14 cellular contexts compared by ENCODE assay signal in the genomic region with DNA sequence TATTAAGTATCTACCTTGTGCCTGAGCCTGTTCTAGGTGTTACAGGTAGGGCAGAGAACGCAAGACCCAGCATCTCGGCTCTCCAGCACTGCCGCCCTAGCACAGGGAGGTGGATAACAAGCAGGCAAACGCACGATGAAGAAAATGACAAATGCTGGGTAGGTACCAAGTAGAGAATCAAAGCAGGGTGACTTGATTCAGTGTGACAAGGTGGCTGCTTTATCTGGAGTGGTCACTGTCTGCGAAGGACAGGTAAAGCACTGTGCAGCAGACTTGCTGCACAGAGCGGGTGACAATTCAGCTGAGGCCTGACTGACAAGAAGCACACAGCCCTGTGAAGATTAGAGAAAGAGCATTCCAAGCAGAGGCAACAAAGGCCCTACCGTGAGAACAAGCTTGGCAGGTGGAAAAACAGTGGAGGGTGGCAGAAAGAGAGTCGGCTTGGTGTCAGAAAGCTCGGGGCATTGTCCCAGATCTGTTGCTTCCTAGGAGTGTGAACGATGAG. TPM values are rescaled to one million over a fixed set of nuclear protein-coding genes. Genes with fewer than 3 reads are reported as not detected.
DNase-seq lines count a peak whose midpoint lies in the region; ATAC-seq and TF ChIP-seq lines count a peak whose summit lies in the region.
"Had no signal": no experiment of that assay in that cellular context is flagged by ENCODE, and none has a peak within 500 bp of the region (broad histone marks: within the 10 kb centered on the region; RNA-seq: fewer than 3 reads in every experiment).

No MANE protein-coding gene starts in this region.

- H3K27me3 ChIP-seq in endodermal cell (ENCODE audit: control insufficient read depth, insufficient read depth, low read length, poor library complexity, severe bottlenecking), result no peaks in the 10 kb centered on the region
- H3K27me3 ChIP-seq: esophagus muscularis mucosa had no signal

- DNase-seq in activated T-cell treated with anti-CD3 and anti-CD28 coated beads, Interleukin-2, amount 50 U/mL, for 1 hour, result peak; percentile 65
- DNase-seq in activated T-cell treated with anti-CD3 and anti-CD28 coated beads for 4 hours, result no peak
- peak; percentile 52 for DNase-seq in activated CD8-positive, alpha-beta T cell treated with anti-CD3 and anti-CD28 coated beads for 36 hours
- DNase-seq in endodermal cell, result peak; percentile 57
- no peak for DNase-seq in stimulated activated naive CD8-positive, alpha-beta T cell treated with anti-CD3 and anti-CD28 coated beads, Interleukin-15, amount 100 ng/mL, for 72 hours
- no peak for DNase-seq in posterior vena cava (ENCODE audit: low spot score)
- DNase-seq: NCI-H187 treated with DMSO at 0.1 percent for 48 hours, NCI-H774, retina had no signal

- 84 to 88% methylated on average over 8 to 11 of the region's 11 CpGs for WGBS in endodermal cell (ENCODE audit: insufficient coverage in 1 of 2, insufficient read length in 1 of 2), 2 experiments

- peak; percentile 11 for ATAC-seq in activated CD8-positive, alpha-beta T cell treated with anti-CD3 and anti-CD28 coated beads for 36 hours
- ATAC-seq in stimulated activated naive CD8-positive, alpha-beta T cell treated with anti-CD3 and anti-CD28 coated beads, Interleukin-15, amount 100 ng/mL, for 72 hours, result peak; percentile 8
- ATAC-seq in GM19023 (IDR thresholded peaks at IDR 0.05; ENCODE audit: unreplicated experiment), result no peak
- ATAC-seq in HG03354 (IDR thresholded peaks at IDR 0.05; ENCODE audit: poor library complexity, severe bottlenecking, unreplicated experiment), result no peak
- ATAC-seq: A549 had no signal

- peaks cover 73% of the 10 kb centered on the region for H3K36me3 Mint-ChIP-seq in activated CD8-positive, alpha-beta T cell treated with anti-CD3 and anti-CD28 coated beads for 36 hours (ENCODE audit: low read depth)
- H3K36me3 Mint-ChIP-seq in endodermal cell (ENCODE audit: low read depth), result no peaks in the 10 kb centered on the region

- no peak overlapping the region for H3K27ac ChIP-seq in endodermal cell (ENCODE audit: low read depth, low read length)
- H3K27ac ChIP-seq: A549, thoracic aorta had no signal

- H3K27ac Mint-ChIP-seq in activated CD8-positive, alpha-beta T cell treated with anti-CD3 and anti-CD28 coated beads for 36 hours, result peak overlapping the region; percentile 99
- peak overlapping the region; percentile 20 for H3K27ac Mint-ChIP-seq in endodermal cell
- H3K27ac Mint-ChIP-seq in stimulated activated naive CD8-positive, alpha-beta T cell treated with anti-CD3 and anti-CD28 coated beads, Interleukin-15, amount 100 ng/mL, for 72 hours, result peak overlapping the region; percentile 95 to 96

- CTCF ChIA-PET in activated CD8-positive, alpha-beta T cell treated with anti-CD3 and anti-CD28 coated beads for 36 hours (lab: Charles Lee), result interaction anchor here (2.7 to 5.0 kb wide), 3 partner anchors 9 to 13 kb away, joined by 14 to 32 read pairs (median 20); a partner anchor contains a TSS

- H3K27me3 Mint-ChIP-seq in activated CD8-positive, alpha-beta T cell treated with anti-CD3 and anti-CD28 coated beads for 36 hours, result no peaks in the 10 kb centered on the region
- no peaks in the 10 kb centered on the region for H3K27me3 Mint-ChIP-seq in endodermal cell (ENCODE audit: insufficient read depth)
- H3K27me3 Mint-ChIP-seq in stimulated activated naive CD8-positive, alpha-beta T cell treated with anti-CD3 and anti-CD28 coated beads, Interleukin-15, amount 100 ng/mL, for 72 hours, result no peaks in the 10 kb centered on the region

- H3K9me3 Mint-ChIP-seq in activated CD8-positive, alpha-beta T cell treated with anti-CD3 and anti-CD28 coated beads for 36 hours, result no peaks in the 10 kb centered on the region
- no peaks in the 10 kb centered on the region for H3K9me3 Mint-ChIP-seq in endodermal cell
- H3K9me3 Mint-ChIP-seq in stimulated activated naive CD8-positive, alpha-beta T cell treated with anti-CD3 and anti-CD28 coated beads, Interleukin-15, amount 100 ng/mL, for 72 hours, result no peaks in the 10 kb centered on the region

- H3K36me3 ChIP-seq in endodermal cell (ENCODE audit: control insufficient read depth, insufficient read depth, low read length), result no peaks in the 10 kb centered on the region
- H3K36me3 ChIP-seq: esophagus muscularis mucosa, thoracic aorta had no signal

- intact Hi-C loops in activated CD8-positive, alpha-beta T cell treated with anti-CD3 and anti-CD28 coated beads for 36 hours (cut with micrococcal nuclease), result no loop called here
- intact Hi-C loops in posterior vena cava (cut with DNase I), result no loop called here

- peaks cover 86% of the 10 kb centered on the region for H3K4me1 Mint-ChIP-seq in activated CD8-positive, alpha-beta T cell treated with anti-CD3 and anti-CD28 coated beads for 36 hours (ENCODE audit: low read depth)
- H3K4me1 Mint-ChIP-seq in endodermal cell, result peaks cover 17% of the 10 kb centered on the region
- peaks cover 89% of the 10 kb centered on the region for H3K4me1 Mint-ChIP-seq in stimulated activated naive CD8-positive, alpha-beta T cell treated with anti-CD3 and anti-CD28 coated beads, Interleukin-15, amount 100 ng/mL, for 72 hours

- no peak overlapping the region for H3K9ac ChIP-seq in endodermal cell (ENCODE audit: extremely low read depth, low read length, poor library complexity, severe bottlenecking)

- H3K4me1 ChIP-seq in endodermal cell (ENCODE audit: control insufficient read depth, insufficient read depth, low read length), result no peaks in the 10 kb centered on the region

- H3K4me3 ChIP-seq in endodermal cell (ENCODE audit: low read length), result no peak overlapping the region
- H3K4me3 ChIP-seq: A549, esophagus muscularis mucosa, thoracic aorta had no signal

- H3K9me3 ChIP-seq in endodermal cell (ENCODE audit: control insufficient read depth, low read length), result no peaks in the 10 kb centered on the region
- H3K9me3 ChIP-seq: A549, esophagus muscularis mucosa, thoracic aorta had no signal

- POLR2A ChIA-PET in activated CD8-positive, alpha-beta T cell treated with anti-CD3 and anti-CD28 coated beads for 36 hours (lab: Charles Lee), result interaction anchor here (0.6 to 7.6 kb wide), 22 partner anchors 9 to 365 kb away, joined by 3 to 116 read pairs (median 4); a partner anchor contains a TSS

- no peak for TF ChIP-seq CTCF in activated CD8-positive, alpha-beta T cell treated with anti-CD3 and anti-CD28 coated beads for 36 hours (IDR thresholded peaks at IDR 0.05)
- no peak for TF ChIP-seq CTCF in endodermal cell (conservative IDR thresholded peaks at IDR 0.05)

- H3K4me3 Mint-ChIP-seq in activated CD8-positive, alpha-beta T cell treated with anti-CD3 and anti-CD28 coated beads for 36 hours, result peak overlapping the region; percentile 79
- no peak overlapping the region for H3K4me3 Mint-ChIP-seq in endodermal cell
- peak overlapping the region; percentile 82 to 88 for H3K4me3 Mint-ChIP-seq in stimulated activated naive CD8-positive, alpha-beta T cell treated with anti-CD3 and anti-CD28 coated beads, Interleukin-15, amount 100 ng/mL, for 72 hours

RNA-seq across cellular contexts. Expression of a gene that starts 12.9 kb away (rescaled TPM):
- total RNA-seq in activated CD8-positive, alpha-beta T cell treated with anti-CD3 and anti-CD28 coated beads for 36 hours, result 100 to 1,000 TPM; 193 to 194 TPM
- total RNA-seq in endodermal cell, result 1 to 10 TPM; 7.2 to 8.6 TPM
- polyA plus RNA-seq in endodermal cell (2013, experiment 1 of 2), result 1.2 TPM
- polyA plus RNA-seq in endodermal cell (2013, experiment 2 of 2), result 1.4 TPM
- 10 to 100 TPM; 37.3 to 37.5 TPM for total RNA-seq in posterior vena cava

RNA-seq across cellular contexts. Expression of a gene that starts 53.1 kb away (rescaled TPM):
- 1 to 10 TPM; 1.7 to 1.8 TPM for total RNA-seq in activated CD8-positive, alpha-beta T cell treated with anti-CD3 and anti-CD28 coated beads for 36 hours
- 10 to 100 TPM; 10.1 to 11.4 TPM for total RNA-seq in endodermal cell
- 0.64 TPM for polyA plus RNA-seq in endodermal cell (2013, experiment 1 of 2)
- 0.37 TPM for polyA plus RNA-seq in endodermal cell (2013, experiment 2 of 2)
- total RNA-seq in posterior vena cava, result 10 to 100 TPM; 27.3 to 50.2 TPM

Comparison
In these comparisons a context has a peak if more than half of its experiments do, and no peak if none do; other contexts are left out.
1. DNase-seq: peak in activated T-cell treated with anti-CD3 and anti-CD28 coated beads, Interleukin-2, amount 50 U/mL, for 1 hour (single experiment), activated CD8-positive, alpha-beta T cell treated with anti-CD3 and anti-CD28 coated beads for 36 hours (single experiment) and endodermal cell (single experiment); none in activated T-cell treated with anti-CD3 and anti-CD28 coated beads for 4 hours (single experiment), stimulated activated naive CD8-positive, alpha-beta T cell treated with anti-CD3 and anti-CD28 coated beads, Interleukin-15, amount 100 ng/mL, for 72 hours (0 of 2) and posterior vena cava (single experiment).
2. ATAC-seq: peak in activated CD8-positive, alpha-beta T cell treated with anti-CD3 and anti-CD28 coated beads for 36 hours (single experiment) and stimulated activated naive CD8-positive, alpha-beta T cell treated with anti-CD3 and anti-CD28 coated beads, Interleukin-15, amount 100 ng/mL, for 72 hours (single experiment); none in GM19023 (single experiment) and HG03354 (single experiment).
3. H3K27ac Mint-ChIP-seq: peak in every context shown above with its lines; median percentile 99 in activated CD8-positive, alpha-beta T cell treated with anti-CD3 and anti-CD28 coated beads for 36 hours; 96 in stimulated activated naive CD8-positive, alpha-beta T cell treated with anti-CD3 and anti-CD28 coated beads, Interleukin-15, amount 100 ng/mL, for 72 hours; 20 in endodermal cell.
4. RNA of a gene that starts 12.9 kb away (total RNA-seq): 193 to 194 TPM in activated CD8-positive, alpha-beta T cell treated with anti-CD3 and anti-CD28 coated beads for 36 hours; 37.3 to 37.5 TPM in posterior vena cava and 7.2 to 8.6 TPM in endodermal cell; every median in the first group is over 4 times any median in the second.
5. RNA of a gene that starts 53.1 kb away (total RNA-seq): 27.3 to 50.2 TPM in posterior vena cava and 10.1 to 11.4 TPM in endodermal cell; 1.7 to 1.8 TPM in activated CD8-positive, alpha-beta T cell treated with anti-CD3 and anti-CD28 coated beads for 36 hours; every median in the first group is over 4 times any median in the second.